Comparison of ENCODE assay signal across 9 cellular contexts in the genomic region with DNA sequence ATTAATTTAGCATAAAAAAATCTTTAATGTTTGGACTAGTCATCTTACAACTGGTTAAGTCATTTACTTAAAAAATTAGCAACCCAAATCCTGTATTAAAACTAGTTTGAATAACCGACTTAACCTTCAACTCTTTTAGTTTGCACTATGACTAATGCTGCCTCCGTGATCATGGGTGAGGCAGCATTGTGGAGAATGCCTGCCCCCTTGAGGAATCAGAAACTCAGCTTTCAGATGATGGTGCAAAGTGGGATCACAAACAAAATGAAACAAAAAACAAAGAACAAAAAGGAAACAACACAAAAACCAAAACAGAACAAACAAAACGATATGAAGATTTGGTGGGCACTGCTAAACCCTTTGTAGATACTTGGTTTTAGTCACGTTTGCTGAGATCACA.
DNase-seq lines count a peak whose midpoint lies in the region; ATAC-seq, FAIRE-seq and TF ChIP-seq lines count a peak whose summit lies in the region.
"Had no signal": no experiment of that assay in that cellular context is flagged by ENCODE, and none has a peak within 500 bp of the region (broad histone marks: within the 10 kb centered on the region; RNA-seq: fewer than 3 reads in every experiment).

No MANE protein-coding gene starts in this region.

- 33 to 40% methylated on average over 4 of the region's 4 CpGs for WGBS in heart right ventricle, 2 donors

- no peaks in the 10 kb centered on the region for H3K36me3 ChIP-seq in heart right ventricle

- H3K4me1 ChIP-seq in heart right ventricle: no peaks in the 10 kb centered on the region

- H3K4me3 ChIP-seq in heart right ventricle: no peak overlapping the region

- H3K9me3 ChIP-seq in heart right ventricle: no peaks in the 10 kb centered on the region

- intact Hi-C loops in heart right ventricle (cut with DNase I): loop anchor here in 9 of 10 donors (1.0 to 10.0 kb wide), 8 partner anchors 68 to 122 kb away; no protein-coding TSS in a partner anchor

- H3K27me3 ChIP-seq in heart right ventricle: no peaks in the 10 kb centered on the region

- DNase-seq in SIG-M5 treated with dmso at 0.1 percent for 504 hours (lab: John Stamatoyannopoulos, UW; ENCODE audit: unreplicated experiment) (peak; percentile 24), SIG-M5 (lab: John Stamatoyannopoulos, UW) (no peak), heart right ventricle (peak; percentile 7 to 17), urothelium cell line (ENCODE audit: low spot score) (peak; percentile 56), NCI-H1105 (lab: John Stamatoyannopoulos, UW) (no peak), NCI-H2171 (lab: John Stamatoyannopoulos, UW) (no peak)
- no peak for DNase-seq in stimulated activated CD4-positive, alpha-beta T cell treated with anti-CD3 and anti-CD28 coated beads, Interleukin-4, amount 100 ng/mL, for 24 hours

- TF ChIP-seq CTCF in heart right ventricle (IDR thresholded peaks at IDR 0.05): peak; percentile 14 to 72 (median 45)

- ATAC-seq in SK-N-SH treated with all-trans-retinoic acid at 6 μM for 48 hours: peak; percentile 95
- ATAC-seq in heart right ventricle: peak in 7 of 8 donors; percentile 52 to 82 (median 77)

- no peak for FAIRE-seq in urothelium cell line (lab: Jason Lieb, UNC)
- FAIRE-seq: TTC549 had no signal

- H3K27ac ChIP-seq in heart right ventricle: no peak overlapping the region

TF ChIP-seq in SK-N-SH treated with all-trans-retinoic acid at 6 μM for 48 hours, 23 proteins besides CTCF, POLR2A, EP300 and RAD21:
- TF ChIP-seq ZNF565 (CRISPR knock-in tag; conservative IDR thresholded peaks at IDR 0.05; ENCODE audit: low read depth) (no peak), ZFP3 (CRISPR knock-in tag; IDR thresholded peaks at IDR 0.05) (no peak), PPARA (CRISPR knock-in tag; IDR thresholded peaks at IDR 0.05; ENCODE audit: borderline replicate concordance) (no peak), BACH2 (CRISPR knock-in tag; IDR thresholded peaks at IDR 0.05; ENCODE audit: borderline replicate concordance) (no peak), RARB (CRISPR knock-in tag; IDR thresholded peaks at IDR 0.05) (no peak), SNAI2 (CRISPR knock-in tag; IDR thresholded peaks at IDR 0.05) (no peak), OSR1 (CRISPR knock-in tag; IDR thresholded peaks at IDR 0.05) (no peak), ZFP30 (CRISPR knock-in tag; IDR thresholded peaks at IDR 0.05) (no peak), ZNF70 (CRISPR knock-in tag; IDR thresholded peaks at IDR 0.05) (no peak)
- TF ChIP-seq, protein P1, sequence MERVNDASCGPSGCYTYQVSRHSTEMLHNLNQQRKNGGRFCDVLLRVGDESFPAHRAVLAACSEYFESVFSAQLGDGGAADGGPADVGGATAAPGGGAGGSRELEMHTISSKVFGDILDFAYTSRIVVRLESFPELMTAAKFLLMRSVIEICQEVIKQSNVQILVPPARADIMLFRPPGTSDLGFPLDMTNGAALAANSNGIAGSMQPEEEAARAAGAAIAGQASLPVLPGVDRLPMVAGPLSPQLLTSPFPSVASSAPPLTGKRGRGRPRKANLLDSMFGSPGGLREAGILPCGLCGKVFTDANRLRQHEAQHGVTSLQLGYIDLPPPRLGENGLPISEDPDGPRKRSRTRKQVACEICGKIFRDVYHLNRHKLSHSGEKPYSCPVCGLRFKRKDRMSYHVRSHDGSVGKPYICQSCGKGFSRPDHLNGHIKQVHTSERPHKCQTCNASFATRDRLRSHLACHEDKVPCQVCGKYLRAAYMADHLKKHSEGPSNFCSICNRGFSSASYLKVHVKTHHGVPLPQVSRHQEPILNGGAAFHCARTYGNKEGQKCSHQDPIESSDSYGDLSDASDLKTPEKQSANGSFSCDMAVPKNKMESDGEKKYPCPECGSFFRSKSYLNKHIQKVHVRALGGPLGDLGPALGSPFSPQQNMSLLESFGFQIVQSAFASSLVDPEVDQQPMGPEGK (CRISPR knock-in tag; IDR thresholded peaks at IDR 0.05; ENCODE audit: borderline replicate concordance): no peak
- TF ChIP-seq, protein P2, sequence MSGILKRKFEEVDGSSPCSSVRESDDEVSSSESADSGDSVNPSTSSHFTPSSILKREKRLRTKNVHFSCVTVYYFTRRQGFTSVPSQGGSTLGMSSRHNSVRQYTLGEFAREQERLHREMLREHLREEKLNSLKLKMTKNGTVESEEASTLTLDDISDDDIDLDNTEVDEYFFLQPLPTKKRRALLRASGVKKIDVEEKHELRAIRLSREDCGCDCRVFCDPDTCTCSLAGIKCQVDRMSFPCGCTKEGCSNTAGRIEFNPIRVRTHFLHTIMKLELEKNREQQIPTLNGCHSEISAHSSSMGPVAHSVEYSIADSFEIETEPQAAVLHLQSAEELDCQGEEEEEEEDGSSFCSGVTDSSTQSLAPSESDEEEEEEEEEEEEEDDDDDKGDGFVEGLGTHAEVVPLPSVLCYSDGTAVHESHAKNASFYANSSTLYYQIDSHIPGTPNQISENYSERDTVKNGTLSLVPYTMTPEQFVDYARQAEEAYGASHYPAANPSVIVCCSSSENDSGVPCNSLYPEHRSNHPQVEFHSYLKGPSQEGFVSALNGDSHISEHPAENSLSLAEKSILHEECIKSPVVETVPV (CRISPR knock-in tag; IDR thresholded peaks at IDR 0.05): no peak
- TF ChIP-seq, protein P3, sequence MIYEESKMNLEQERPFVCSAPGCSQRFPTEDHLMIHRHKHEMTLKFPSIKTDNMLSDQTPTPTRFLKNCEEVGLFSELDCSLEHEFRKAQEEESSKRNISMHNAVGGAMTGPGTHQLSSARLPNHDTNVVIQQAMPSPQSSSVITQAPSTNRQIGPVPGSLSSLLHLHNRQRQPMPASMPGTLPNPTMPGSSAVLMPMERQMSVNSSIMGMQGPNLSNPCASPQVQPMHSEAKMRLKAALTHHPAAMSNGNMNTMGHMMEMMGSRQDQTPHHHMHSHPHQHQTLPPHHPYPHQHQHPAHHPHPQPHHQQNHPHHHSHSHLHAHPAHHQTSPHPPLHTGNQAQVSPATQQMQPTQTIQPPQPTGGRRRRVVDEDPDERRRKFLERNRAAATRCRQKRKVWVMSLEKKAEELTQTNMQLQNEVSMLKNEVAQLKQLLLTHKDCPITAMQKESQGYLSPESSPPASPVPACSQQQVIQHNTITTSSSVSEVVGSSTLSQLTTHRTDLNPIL (CRISPR knock-in tag; IDR thresholded peaks at IDR 0.05; ENCODE audit: low read depth): no peak
TF ChIP-seq in SK-N-SH treated with all-trans-retinoic acid at 6 μM for 48 hours: peak in this region for 0.

Comparison
In these comparisons a context has a peak if more than half of its experiments do, and no peak if none do; other contexts are left out.
1. DNase-seq: peak in SIG-M5 treated with dmso at 0.1 percent for 504 hours (single experiment), heart right ventricle (2 of 2) and urothelium cell line (single experiment); none in SIG-M5 (single experiment), NCI-H1105 (single experiment), stimulated activated CD4-positive, alpha-beta T cell treated with anti-CD3 and anti-CD28 coated beads, Interleukin-4, amount 100 ng/mL, for 24 hours (single experiment) and NCI-H2171 (single experiment).